In the genomic region with DNA sequence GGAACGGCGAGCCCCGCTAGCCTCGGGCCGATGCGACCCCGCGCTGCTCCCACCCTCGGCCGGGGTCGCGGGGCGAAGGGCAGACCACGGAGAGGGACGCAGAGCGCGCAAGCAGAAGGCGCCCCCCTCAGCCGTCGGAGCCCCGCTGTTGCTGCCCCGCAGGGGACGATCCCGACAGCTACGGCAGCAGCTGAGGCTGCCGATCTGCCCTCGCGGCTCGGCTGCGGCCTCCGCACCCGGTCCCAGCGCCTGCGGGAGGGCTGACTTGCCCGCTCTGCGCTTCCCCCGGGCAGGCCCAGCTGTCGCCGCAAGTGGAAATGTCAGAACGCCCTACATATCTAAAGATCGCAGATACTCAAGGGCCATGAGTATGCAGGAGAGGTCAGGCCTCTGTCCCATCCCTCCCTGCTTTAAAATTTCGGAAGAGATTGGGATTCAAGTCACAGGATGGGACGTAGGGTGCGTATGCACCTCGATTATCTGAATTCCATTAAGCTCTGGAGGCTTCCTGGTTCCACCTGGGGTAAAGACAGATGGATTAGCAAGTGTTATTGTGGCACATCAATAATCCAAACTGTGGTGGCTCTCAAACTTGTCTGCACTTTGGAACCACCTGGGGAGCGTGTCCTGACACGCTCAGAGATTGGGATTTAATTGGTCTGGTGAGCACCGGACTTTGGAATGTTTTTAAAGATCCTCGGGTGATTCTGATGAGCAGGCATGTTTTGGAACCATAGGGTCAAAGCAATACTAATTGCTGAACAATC, we compare ENCODE assay signal across 1 cellular context.
A peak's percentile ranks its signal among the peaks of the same experiment; 100 is the strongest.
TF ChIP-seq lines count a peak whose summit lies in the region.

TSS of gene CRPPA (minus strand) at position 206 of the 767 bp plus-strand sequence. CDS start 216 bp downstream, outside the sequence.

TF ChIP-seq in HepG2, 621 proteins besides CTCF, POLR2A, EP300 and RAD21 (continued from another document):
- TF ChIP-seq ZC3H4 (CRISPR knock-in tag; IDR thresholded peaks at IDR 0.05; ENCODE audit: borderline replicate concordance): no peak
- TF ChIP-seq, protein P1, sequence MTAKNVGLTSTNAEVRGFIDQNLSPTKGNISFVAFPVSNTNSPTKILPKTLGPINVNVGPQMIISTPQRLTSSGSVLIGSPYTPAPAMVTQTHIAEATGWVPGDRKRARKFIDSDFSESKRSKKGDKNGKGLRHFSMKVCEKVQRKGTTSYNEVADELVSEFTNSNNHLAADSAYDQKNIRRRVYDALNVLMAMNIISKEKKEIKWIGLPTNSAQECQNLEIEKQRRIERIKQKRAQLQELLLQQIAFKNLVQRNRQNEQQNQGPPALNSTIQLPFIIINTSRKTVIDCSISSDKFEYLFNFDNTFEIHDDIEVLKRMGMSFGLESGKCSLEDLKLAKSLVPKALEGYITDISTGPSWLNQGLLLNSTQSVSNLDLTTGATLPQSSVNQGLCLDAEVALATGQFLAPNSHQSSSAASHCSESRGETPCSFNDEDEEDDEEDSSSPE (CRISPR knock-in tag; IDR thresholded peaks at IDR 0.05): no peak
- no peak for TF ChIP-seq NFRKB (IDR thresholded peaks at IDR 0.05)
- TF ChIP-seq POLR2G (IDR thresholded peaks at IDR 0.05; ENCODE audit: low read depth, low read length): no peak
- TF ChIP-seq NONO (IDR thresholded peaks at IDR 0.05): no peak
- TF ChIP-seq NONO (CRISPR knock-in tag; conservative IDR thresholded peaks at IDR 0.05): no peak; the same call in 1 of the 2 replicates
- peak; percentile 58; the same call in 1 of the 2 replicates for TF ChIP-seq TOPORS (CRISPR knock-in tag; IDR thresholded peaks at IDR 0.05)
- TF ChIP-seq TBL1XR1 (IDR thresholded peaks at IDR 0.05; ENCODE audit: borderline replicate concordance, low read length, partially characterized antibody): no peak
- TF ChIP-seq IRF2 (CRISPR knock-in tag; IDR thresholded peaks at IDR 0.05): no peak
- peak; percentile 60; the same call in 1 of the 2 replicates for TF ChIP-seq BORCS8-MEF2B (CRISPR knock-in tag; IDR thresholded peaks at IDR 0.05)
- TF ChIP-seq, protein P2, sequence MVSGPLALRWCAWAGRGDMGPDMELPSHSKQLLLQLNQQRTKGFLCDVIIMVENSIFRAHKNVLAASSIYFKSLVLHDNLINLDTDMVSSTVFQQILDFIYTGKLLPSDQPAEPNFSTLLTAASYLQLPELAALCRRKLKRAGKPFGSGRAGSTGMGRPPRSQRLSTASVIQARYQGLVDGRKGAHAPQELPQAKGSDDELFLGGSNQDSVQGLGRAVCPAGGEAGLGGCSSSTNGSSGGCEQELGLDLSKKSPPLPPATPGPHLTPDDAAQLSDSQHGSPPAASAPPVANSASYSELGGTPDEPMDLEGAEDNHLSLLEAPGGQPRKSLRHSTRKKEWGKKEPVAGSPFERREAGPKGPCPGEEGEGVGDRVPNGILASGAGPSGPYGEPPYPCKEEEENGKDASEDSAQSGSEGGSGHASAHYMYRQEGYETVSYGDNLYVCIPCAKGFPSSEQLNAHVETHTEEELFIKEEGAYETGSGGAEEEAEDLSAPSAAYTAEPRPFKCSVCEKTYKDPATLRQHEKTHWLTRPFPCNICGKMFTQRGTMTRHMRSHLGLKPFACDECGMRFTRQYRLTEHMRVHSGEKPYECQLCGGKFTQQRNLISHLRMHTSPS (CRISPR knock-in tag; IDR thresholded peaks at IDR 0.05; ENCODE audit: low read depth): no peak
- no peak; the same call in 1 of the 2 replicates for TF ChIP-seq ZNF431 (CRISPR knock-in tag; IDR thresholded peaks at IDR 0.05; ENCODE audit: borderline replicate concordance, low read depth)
- peak; percentile 71; the same call in 1 of the 2 replicates for TF ChIP-seq ZFAT (CRISPR knock-in tag; conservative IDR thresholded peaks at IDR 0.05)
- TF ChIP-seq HINFP (CRISPR knock-in tag; IDR thresholded peaks at IDR 0.05; ENCODE audit: low read depth): 0 out of 2 replicates have a peak, but pooled peaks have one; percentile 17
- TF ChIP-seq ZNF770 (CRISPR knock-in tag; IDR thresholded peaks at IDR 0.05): peak; percentile 52; the same call in 1 of the 2 replicates
- TF ChIP-seq ZNF33A (CRISPR knock-in tag; IDR thresholded peaks at IDR 0.05; ENCODE audit: borderline replicate concordance): no peak
- no peak for TF ChIP-seq GTF3A (CRISPR knock-in tag; conservative IDR thresholded peaks at IDR 0.05)
- TF ChIP-seq PHF20 (CRISPR knock-in tag; IDR thresholded peaks at IDR 0.05): peak; percentile 10; the same call in 1 of the 2 replicates
- 0 out of 2 replicates have a peak, but pooled peaks have one; percentile 9 for TF ChIP-seq ZNF331 (CRISPR knock-in tag; IDR thresholded peaks at IDR 0.05)
- TF ChIP-seq YEATS2 (CRISPR knock-in tag; IDR thresholded peaks at IDR 0.05; ENCODE audit: borderline replicate concordance): 0 out of 2 replicates have a peak, but pooled peaks have one; percentile 12
- no peak for TF ChIP-seq MTA3 (CRISPR knock-in tag; IDR thresholded peaks at IDR 0.05)
- peak; percentile 27; the same call in 1 of the 2 replicates for TF ChIP-seq MAX (IDR thresholded peaks at IDR 0.05)
- no peak for TF ChIP-seq BHLHE40 (IDR thresholded peaks at IDR 0.05; ENCODE audit: low read length)
- TF ChIP-seq MAZ (IDR thresholded peaks at IDR 0.05; ENCODE audit: borderline replicate concordance, low read depth, low read length): no peak
- TF ChIP-seq MAZ (CRISPR knock-in tag; IDR thresholded peaks at IDR 0.05; ENCODE audit: low read depth): peak; percentile 9; the same call in 1 of the 2 replicates
- no peak; the same call in 1 of the 2 replicates for TF ChIP-seq RNF2 (conservative IDR thresholded peaks at IDR 0.05; ENCODE audit: low read depth)
- TF ChIP-seq, protein P3, sequence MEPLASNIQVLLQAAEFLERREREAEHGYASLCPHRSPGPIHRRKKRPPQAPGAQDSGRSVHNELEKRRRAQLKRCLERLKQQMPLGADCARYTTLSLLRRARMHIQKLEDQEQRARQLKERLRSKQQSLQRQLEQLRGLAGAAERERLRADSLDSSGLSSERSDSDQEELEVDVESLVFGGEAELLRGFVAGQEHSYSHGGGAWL (CRISPR knock-in tag; IDR thresholded peaks at IDR 0.05): no peak
- peak; percentile 85; the same call in 1 of the 2 replicates for TF ChIP-seq ZSCAN20 (CRISPR knock-in tag; IDR thresholded peaks at IDR 0.05; ENCODE audit: borderline replicate concordance)
- TF ChIP-seq ZNF543 (CRISPR knock-in tag; IDR thresholded peaks at IDR 0.05): no peak
- no peak for TF ChIP-seq MYNN (CRISPR knock-in tag; IDR thresholded peaks at IDR 0.05; ENCODE audit: low read depth)
- TF ChIP-seq CBX1 (IDR thresholded peaks at IDR 0.05; ENCODE audit: low read depth): no peak
- TF ChIP-seq ZNF782 (CRISPR knock-in tag; IDR thresholded peaks at IDR 0.05; ENCODE audit: borderline replicate concordance): no peak
- no peak for TF ChIP-seq CREB1 (IDR thresholded peaks at IDR 0.05)
- TF ChIP-seq CREB1 (CRISPR knock-in tag; IDR thresholded peaks at IDR 0.05): 0 out of 2 replicates have a peak, but pooled peaks have one; percentile 38
- TF ChIP-seq, protein P4, sequence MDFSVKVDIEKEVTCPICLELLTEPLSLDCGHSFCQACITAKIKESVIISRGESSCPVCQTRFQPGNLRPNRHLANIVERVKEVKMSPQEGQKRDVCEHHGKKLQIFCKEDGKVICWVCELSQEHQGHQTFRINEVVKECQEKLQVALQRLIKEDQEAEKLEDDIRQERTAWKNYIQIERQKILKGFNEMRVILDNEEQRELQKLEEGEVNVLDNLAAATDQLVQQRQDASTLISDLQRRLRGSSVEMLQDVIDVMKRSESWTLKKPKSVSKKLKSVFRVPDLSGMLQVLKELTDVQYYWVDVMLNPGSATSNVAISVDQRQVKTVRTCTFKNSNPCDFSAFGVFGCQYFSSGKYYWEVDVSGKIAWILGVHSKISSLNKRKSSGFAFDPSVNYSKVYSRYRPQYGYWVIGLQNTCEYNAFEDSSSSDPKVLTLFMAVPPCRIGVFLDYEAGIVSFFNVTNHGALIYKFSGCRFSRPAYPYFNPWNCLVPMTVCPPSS (IDR thresholded peaks at IDR 0.05): no peak
- no peak for TF ChIP-seq ATF1 (CRISPR knock-in tag; IDR thresholded peaks at IDR 0.05)
- no peak for TF ChIP-seq ZNF816 (CRISPR knock-in tag; IDR thresholded peaks at IDR 0.05; ENCODE audit: borderline replicate concordance)
- no peak for TF ChIP-seq AKAP8 (CRISPR knock-in tag; IDR thresholded peaks at IDR 0.05)
- TF ChIP-seq ZFY (CRISPR knock-in tag; IDR thresholded peaks at IDR 0.05): peak; percentile 80
- TF ChIP-seq, protein P5, sequence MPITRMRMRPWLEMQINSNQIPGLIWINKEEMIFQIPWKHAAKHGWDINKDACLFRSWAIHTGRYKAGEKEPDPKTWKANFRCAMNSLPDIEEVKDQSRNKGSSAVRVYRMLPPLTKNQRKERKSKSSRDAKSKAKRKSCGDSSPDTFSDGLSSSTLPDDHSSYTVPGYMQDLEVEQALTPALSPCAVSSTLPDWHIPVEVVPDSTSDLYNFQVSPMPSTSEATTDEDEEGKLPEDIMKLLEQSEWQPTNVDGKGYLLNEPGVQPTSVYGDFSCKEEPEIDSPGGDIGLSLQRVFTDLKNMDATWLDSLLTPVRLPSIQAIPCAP (CRISPR knock-in tag; IDR thresholded peaks at IDR 0.05; ENCODE audit: low read depth): no peak
- peak; percentile 36 for TF ChIP-seq ZFX (CRISPR knock-in tag; IDR thresholded peaks at IDR 0.05; ENCODE audit: low read depth)
- 0 out of 2 replicates have a peak, but pooled peaks have one; percentile 29 for TF ChIP-seq DR1 (CRISPR knock-in tag; IDR thresholded peaks at IDR 0.05)
- TF ChIP-seq ZNF709 (CRISPR knock-in tag; IDR thresholded peaks at IDR 0.05): peak; percentile 75; the same call in 1 of the 2 replicates
- TF ChIP-seq ZNF546 (CRISPR knock-in tag; conservative IDR thresholded peaks at IDR 0.05): no peak
